ENCODE assay signal across 8 cellular contexts in the genomic region with DNA sequence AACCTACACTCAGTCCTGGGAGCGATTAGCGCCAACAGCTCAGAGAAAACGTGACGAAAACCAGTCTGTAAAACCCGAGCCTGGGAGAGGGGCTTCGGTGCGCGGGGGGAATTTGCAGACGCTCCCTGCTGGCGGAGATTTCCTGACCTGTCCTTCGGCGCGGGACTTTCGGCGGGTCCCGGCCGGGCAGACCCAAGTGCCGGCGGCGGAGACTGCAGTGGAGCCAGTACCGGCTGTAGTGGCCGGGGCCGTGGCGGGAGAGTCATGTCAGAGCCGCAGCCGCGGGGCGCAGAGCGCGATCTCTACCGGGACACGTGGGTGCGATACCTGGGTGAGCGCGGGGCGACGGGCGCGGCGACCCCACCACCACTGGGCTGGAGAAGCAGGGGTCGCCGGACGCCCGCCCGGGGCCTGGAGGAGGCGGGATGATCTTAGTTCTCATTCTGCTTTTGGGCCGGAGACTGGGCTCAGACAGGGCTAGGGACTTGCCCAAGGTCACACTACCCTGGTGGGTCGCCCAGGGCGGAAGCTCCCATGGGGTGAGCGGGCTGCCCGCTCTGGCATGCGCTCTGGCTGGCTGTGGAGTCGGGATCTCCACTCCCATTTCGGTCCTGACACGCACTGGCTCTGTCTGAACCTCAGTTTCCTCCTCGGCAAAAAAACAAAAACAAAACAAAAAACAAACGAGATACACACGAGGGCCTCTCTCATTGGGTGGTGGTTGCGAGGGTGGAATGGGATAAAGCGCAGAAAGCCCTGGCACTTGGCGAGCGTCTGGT. TPM values are rescaled to one million over a fixed set of nuclear protein-coding genes. Genes with fewer than 3 reads are reported as not detected.
DNase-seq lines count a peak whose midpoint lies in the region; ATAC-seq and TF ChIP-seq lines count a peak whose summit lies in the region.

Gene MTFP1 (plus strand): TSS at position 153 of the 779 bp plus-strand sequence. CDS start 112 bp downstream, at position 265.

- intact Hi-C loops in PC-3 (cut with micrococcal nuclease) (loop anchor here (1.0 kb wide), 1 partner anchor 35 kb away; no protein-coding TSS in a partner anchor), natural killer cell (cut with micrococcal nuclease) (loop anchor here (1.0 to 2.0 kb wide), 2 partner anchors 35 to 69 kb away; partner anchors contain the start of genes CCDC157 and SF3A1), thyroid gland (cut with DNase I) (loop anchor here (5.0 kb wide), 1 partner anchor 34 kb away; no protein-coding TSS in a partner anchor)
- intact Hi-C loops in activated T-helper 2 cell treated with anti-CD3 and anti-CD28 coated beads, Interferon-gamma antibody, Interleukin-2, Interleukin-4, amounts not matched to agents 10 μg/mL and 5 μg/mL and 100 μg/mL, durations not matched to agents 14 hours and 24 hours and 36 hours (cut with micrococcal nuclease) = loop anchor here (2.0 to 10.0 kb wide), 4 partner anchors 69 to 869 kb away; partner anchors contain the start of genes ASCC2, CCDC157, PIK3IP1 and SF3A1

- H2AFZ ChIP-seq in PC-3 (ENCODE audit: low read length) = peak within 1 kb of the TSS; percentile 79

- no peaks in the 10 kb centered on the region; the same call in 1 of the 2 replicates for H3K36me3 ChIP-seq in PC-3 (ENCODE audit: low read depth, low read length)
- no peaks in the 10 kb centered on the region for H3K36me3 ChIP-seq in thyroid gland

- H3K79me2 ChIP-seq in PC-3 (ENCODE audit: low read length) = peaks cover 32% of the 10 kb centered on the region

- peak within 1 kb of the TSS; percentile 99 for H3K27ac Mint-ChIP-seq in activated T-helper 2 cell treated with anti-CD3 and anti-CD28 coated beads, Interferon-gamma antibody, Interleukin-2, Interleukin-4, amounts not matched to agents 10 μg/mL and 5 μg/mL and 100 μg/mL, durations not matched to agents 14 hours and 24 hours and 36 hours
- H3K27ac Mint-ChIP-seq in natural killer cell = peak within 1 kb of the TSS; percentile 93 to 94

- H3K4me3 ChIP-seq in HFF-Myc (replicated peaks; ENCODE audit: low read depth, low read length) = peak within 1 kb of the TSS; percentile 66
- H3K4me3 ChIP-seq in PC-3 (ENCODE audit: low read length) = peak within 1 kb of the TSS; percentile 71
- H3K4me3 ChIP-seq in thyroid gland (replicated peaks in 1 of 3) = peak within 1 kb of the TSS; percentile 36 to 82 (median 62)

- CTCF ChIA-PET in PC-3 (lab: Charles Lee) = interaction anchor here (0.6 to 1.3 kb wide), 2 partner anchors 38 to 215 kb away, joined by 3 to 6 read pairs; partner anchors contain the start of gene RNF215

- peak within 1 kb of the TSS; percentile 88 for H3K9ac ChIP-seq in PC-3 (ENCODE audit: low read length)

- peak within 1 kb of the TSS; percentile 97 for H3K27ac ChIP-seq in C4-2B
- peak within 1 kb of the TSS; percentile 95 for H3K27ac ChIP-seq in PC-3 (ENCODE audit: low read length)
- H3K27ac ChIP-seq in thyroid gland = peak within 1 kb of the TSS; percentile 71 to 97 (median 86)

- H3K27me3 ChIP-seq in PC-3 (ENCODE audit: low read length) (no peaks in the 10 kb centered on the region), thyroid gland (no peaks in the 10 kb centered on the region)

- no peaks in the 10 kb centered on the region for H3K9me3 Mint-ChIP-seq in activated T-helper 2 cell treated with anti-CD3 and anti-CD28 coated beads, Interferon-gamma antibody, Interleukin-2, Interleukin-4, amounts not matched to agents 10 μg/mL and 5 μg/mL and 100 μg/mL, durations not matched to agents 14 hours and 24 hours and 36 hours
- no peaks in the 10 kb centered on the region for H3K9me3 Mint-ChIP-seq in natural killer cell

- DNase-seq in HFF-Myc (ENCODE audit: extremely low read depth, low read depth) = no peak
- DNase-seq in PC-3 = peak; percentile 59
- peak; percentile 38 for DNase-seq in activated T-helper 2 cell treated with anti-CD3 and anti-CD28 coated beads, Interferon-gamma antibody, Interleukin-2, Interleukin-4, amounts not matched to agents 10 μg/mL and 5 μg/mL and 100 μg/mL, durations not matched to agents 14 hours and 24 hours and 36 hours (ENCODE audit: low spot score)
- DNase-seq in fibroblast of peridontal ligament (ENCODE audit: extremely low read depth) = peak; percentile 55
- peak; percentile 42 for DNase-seq in natural killer cell
- peak; percentile 74 to 75 for DNase-seq in thyroid gland

- WGBS in thyroid gland, 2 donors = 1 to 2% methylated on average over 35 to 46 of the region's 62 CpGs

- peak within 1 kb of the TSS; percentile 95 for H3K4me3 Mint-ChIP-seq in activated T-helper 2 cell treated with anti-CD3 and anti-CD28 coated beads, Interferon-gamma antibody, Interleukin-2, Interleukin-4, amounts not matched to agents 10 μg/mL and 5 μg/mL and 100 μg/mL, durations not matched to agents 14 hours and 24 hours and 36 hours (ENCODE audit: low read depth)
- H3K4me3 Mint-ChIP-seq in natural killer cell = peak within 1 kb of the TSS; percentile 95

- TSS peak; percentile 17 for BruUV-seq in PC-3 (replicated peaks; lab: Mats Ljungman, UMichigan)

- no peaks in the 10 kb centered on the region for H4K20me1 ChIP-seq in PC-3 (ENCODE audit: low read length)

- peak; percentile 1; the same call in 1 of the 2 replicates for ATAC-seq in PC-3
- ATAC-seq in natural killer cell = peak; percentile 10 to 20 (median 17)
- ATAC-seq in GM19397 (IDR thresholded peaks at IDR 0.05; ENCODE audit: unreplicated experiment) = no peak

- H3K9me2 ChIP-seq in PC-3 (replicated peaks; ENCODE audit: low read length) = no peaks in the 10 kb centered on the region

- peak within 1 kb of the TSS; percentile 83 for H3K4me2 ChIP-seq in PC-3 (ENCODE audit: low read length)

- no peak for TF ChIP-seq CTCF in C4-2B (conservative IDR thresholded peaks at IDR 0.05)
- no peak for TF ChIP-seq CTCF in HFF-Myc (IDR thresholded peaks at IDR 0.05; ENCODE audit: low read depth, low read length, missing control alignments)
- TF ChIP-seq CTCF in PC-3 (conservative IDR thresholded peaks at IDR 0.05; ENCODE audit: low read depth, low read length) = no peak
- TF ChIP-seq CTCF in natural killer cell (IDR thresholded peaks at IDR 0.05) = no peak
- no peak for TF ChIP-seq CTCF in thyroid gland (IDR thresholded peaks at IDR 0.05)

- H3F3A ChIP-seq in PC-3 (ENCODE audit: low read length, unreplicated experiment) = no peaks in the 10 kb centered on the region

- POLR2A ChIA-PET in PC-3 (lab: Charles Lee; ENCODE audit: unreplicated experiment) = interaction anchor here (0.6 kb wide), 1 partner anchor 184 kb away, joined by 3 read pairs; no protein-coding TSS in a partner anchor

- peaks cover 48% of the 10 kb centered on the region for H3K4me1 Mint-ChIP-seq in activated T-helper 2 cell treated with anti-CD3 and anti-CD28 coated beads, Interferon-gamma antibody, Interleukin-2, Interleukin-4, amounts not matched to agents 10 μg/mL and 5 μg/mL and 100 μg/mL, durations not matched to agents 14 hours and 24 hours and 36 hours (ENCODE audit: low read depth)
- H3K4me1 Mint-ChIP-seq in natural killer cell = peaks cover 41 to 55% of the 10 kb centered on the region in 2 donors

- H3K4me1 ChIP-seq in PC-3 (ENCODE audit: insufficient read depth, low read length) (peaks cover 47% of the 10 kb centered on the region), thyroid gland (peaks cover 26 to 42% of the 10 kb centered on the region in 2 donors)

- no peaks in the 10 kb centered on the region for H3K27me3 Mint-ChIP-seq in activated T-helper 2 cell treated with anti-CD3 and anti-CD28 coated beads, Interferon-gamma antibody, Interleukin-2, Interleukin-4, amounts not matched to agents 10 μg/mL and 5 μg/mL and 100 μg/mL, durations not matched to agents 14 hours and 24 hours and 36 hours (ENCODE audit: low read depth)
- H3K27me3 Mint-ChIP-seq in natural killer cell (ENCODE audit: low read depth in 2 of 2) = no peaks in the 10 kb centered on the region

- H3K9me3 ChIP-seq in PC-3 (ENCODE audit: low read length) = no peaks in the 10 kb centered on the region
- no peaks in the 10 kb centered on the region for H3K9me3 ChIP-seq in thyroid gland

- H3K36me3 Mint-ChIP-seq in activated T-helper 2 cell treated with anti-CD3 and anti-CD28 coated beads, Interferon-gamma antibody, Interleukin-2, Interleukin-4, amounts not matched to agents 10 μg/mL and 5 μg/mL and 100 μg/mL, durations not matched to agents 14 hours and 24 hours and 36 hours (ENCODE audit: low read depth) = peaks cover 56% of the 10 kb centered on the region
- no peaks in the 10 kb centered on the region for H3K36me3 Mint-ChIP-seq in natural killer cell

- TF ChIP-seq POLR2A in thyroid gland (IDR thresholded peaks at IDR 0.05) = peak in 1 of 2 donors; percentile 29

RNA-seq across cellular contexts. Expression of gene MTFP1, which starts in this region (rescaled TPM):
- 59.3 and 65.7 TPM in 2 replicates for total RNA-seq in PC-3 (2014; rRNA removed)
- 72.2 and 77.3 TPM in 2 replicates for total RNA-seq in activated T-helper 2 cell treated with anti-CD3 and anti-CD28 coated beads, Interferon-gamma antibody, Interleukin-2, Interleukin-4, amounts not matched to agents 10 μg/mL and 5 μg/mL and 100 μg/mL, durations not matched to agents 14 hours and 24 hours and 36 hours
- total RNA-seq in natural killer cell = 10 to 100 TPM; 15.7 to 17.5 (median 17.2) TPM
- total RNA-seq in thyroid gland = 10 to 100 TPM in 3 of 4 donors, 1 to 10 TPM in 1; 5.8 to 25.7 (median 14.4) TPM
